In genomic region chr22:47569389-47570299, GRCh38 we compare ENCODE assay signal across 14 cellular contexts.
DNase-seq lines count a peak whose midpoint lies in the region; ATAC-seq lines count a peak whose summit lies in the region.
"Had no signal": no experiment of that assay in that cellular context is flagged by ENCODE, and none has a peak within 500 bp of the region (broad histone marks: within the 10 kb centered on the region; RNA-seq: fewer than 3 reads in every experiment).

No MANE protein-coding gene starts in this region.

- H3K27me3 Mint-ChIP-seq in stimulated activated naive CD8-positive, alpha-beta T cell treated with anti-CD3 and anti-CD28 coated beads, Interleukin-15, amount 100 ng/mL, for 72 hours = peaks cover 7% of the 10 kb centered on the region

- no peak for DNase-seq in stimulated activated naive CD8-positive, alpha-beta T cell treated with anti-CD3 and anti-CD28 coated beads, Interleukin-15, Interleukin-2, amounts not matched to agents 100 U/mL and 50 U/mL, for 24 hours
- DNase-seq in stimulated activated naive CD8-positive, alpha-beta T cell treated with anti-CD3 and anti-CD28 coated beads, Interleukin-15, amount 100 ng/mL, for 72 hours = no peak
- DNase-seq in mesenteric fat pad (ENCODE audit: low spot score) (peak; percentile 75), sciatic nerve (ENCODE audit: low spot score) (peak; percentile 30), GM19238 (ENCODE audit: insufficient read length, low spot score) (no peak)
- DNase-seq: 8988T, Calu3, DMS79 treated with DMSO at 0.1 percent for 48 hours, GF-D8, GM23248 had no signal

- H3K27ac Mint-ChIP-seq in stimulated activated naive CD8-positive, alpha-beta T cell treated with anti-CD3 and anti-CD28 coated beads, Interleukin-15, amount 100 ng/mL, for 72 hours = no peak overlapping the region
- H3K27ac Mint-ChIP-seq: CD8-positive, alpha-beta T cell had no signal

- no peak overlapping the region for H3K4me3 Mint-ChIP-seq in stimulated activated naive CD8-positive, alpha-beta T cell treated with anti-CD3 and anti-CD28 coated beads, Interleukin-15, amount 100 ng/mL, for 72 hours
- H3K4me3 Mint-ChIP-seq: CD14-positive monocyte; CD8-positive, alpha-beta T cell had no signal

- intact Hi-C loops in sciatic nerve (cut with DNase I) = no loop called here

- peak; percentile 19 for ATAC-seq in stimulated activated naive CD8-positive, alpha-beta T cell treated with anti-CD3 and anti-CD28 coated beads, Interleukin-15, Interleukin-2, amounts not matched to agents 100 U/mL and 50 U/mL, for 24 hours
- no peak for ATAC-seq in stimulated activated naive CD8-positive, alpha-beta T cell treated with anti-CD3 and anti-CD28 coated beads, Interleukin-15, amount 100 ng/mL, for 72 hours
- ATAC-seq in sciatic nerve (no peak), GM18517 (IDR thresholded peaks at IDR 0.05; ENCODE audit: unreplicated experiment) (no peak), GM19035 (IDR thresholded peaks at IDR 0.05; ENCODE audit: unreplicated experiment) (no peak)
- ATAC-seq: CD8-positive, alpha-beta T cell had no signal

- H3K9me3 Mint-ChIP-seq in stimulated activated naive CD8-positive, alpha-beta T cell treated with anti-CD3 and anti-CD28 coated beads, Interleukin-15, amount 100 ng/mL, for 72 hours = no peaks in the 10 kb centered on the region
- H3K9me3 Mint-ChIP-seq: CD8-positive, alpha-beta T cell had no signal

- H3K4me1 Mint-ChIP-seq in stimulated activated naive CD8-positive, alpha-beta T cell treated with anti-CD3 and anti-CD28 coated beads, Interleukin-15, amount 100 ng/mL, for 72 hours = no peaks in the 10 kb centered on the region
- H3K4me1 Mint-ChIP-seq: CD14-positive monocyte had no signal

Comparison
In these comparisons a context has a peak if more than half of its experiments do, and no peak if none do; other contexts are left out.
1. DNase-seq: peak in mesenteric fat pad (single experiment) and sciatic nerve (single experiment); none in stimulated activated naive CD8-positive, alpha-beta T cell treated with anti-CD3 and anti-CD28 coated beads, Interleukin-15, Interleukin-2, amounts not matched to agents 100 U/mL and 50 U/mL, for 24 hours (single experiment), stimulated activated naive CD8-positive, alpha-beta T cell treated with anti-CD3 and anti-CD28 coated beads, Interleukin-15, amount 100 ng/mL, for 72 hours (0 of 2) and GM19238 (single experiment).